In the genomic region with DNA sequence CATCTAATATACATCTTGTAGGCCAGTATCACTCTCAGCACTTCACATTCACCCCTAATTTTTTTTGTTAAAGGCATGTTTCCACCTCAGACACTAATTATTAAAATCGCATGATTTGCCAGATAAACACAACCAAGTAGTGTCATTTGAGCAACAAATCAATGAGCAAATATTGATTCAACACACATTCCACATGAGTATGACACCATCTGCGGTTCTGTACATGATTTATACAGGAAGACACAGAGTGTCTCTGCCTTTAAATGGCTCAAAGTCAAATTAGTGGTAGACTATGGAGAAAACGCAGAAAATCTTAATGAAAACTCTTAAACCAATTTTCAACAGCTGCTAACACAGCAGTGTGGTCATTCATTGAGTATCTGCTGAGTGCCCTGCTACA, we compare ENCODE assay signal across 22 cellular contexts.
DNase-seq lines count a peak whose midpoint lies in the region; ATAC-seq, FAIRE-seq and TF ChIP-seq lines count a peak whose summit lies in the region.
"Had no signal": no experiment of that assay in that cellular context is flagged by ENCODE, and none has a peak within 500 bp of the region (broad histone marks: within the 10 kb centered on the region; RNA-seq: fewer than 3 reads in every experiment).

No MANE protein-coding gene starts in this region.

- H3K79me2 ChIP-seq in DND-41 (ENCODE audit: insufficient read depth, low read length) (peaks cover 7% of the 10 kb centered on the region; the same call in 1 of the 2 replicates), HepG2 (ENCODE audit: insufficient read depth, low read length) (no peaks in the 10 kb centered on the region)

- in situ Hi-C loops in HepG2 (cut with HindIII; ENCODE audit: extremely low pct_ligation_motif_present, low pct_unique_long_range_greater_than_20kb), result no loop called here

- H3K4me1 ChIP-seq in DND-41 (ENCODE audit: insufficient read depth, low read length) (no peaks in the 10 kb centered on the region), RWPE2 (ENCODE audit: insufficient read depth, poor library complexity, severe bottlenecking) (peaks cover 10% of the 10 kb centered on the region), HepG2 (ENCODE audit: insufficient read depth, low read length) (no peaks in the 10 kb centered on the region), A673 (ENCODE audit: insufficient read depth, low read length, poor library complexity, severe bottlenecking) (no peaks in the 10 kb centered on the region)
- H3K4me1 ChIP-seq: HAP-1 had no signal

- DNase-seq in DND-41 (no peak), NCI-H2029 (lab: John Stamatoyannopoulos, UW) (peak; percentile 46), RWPE2 (ENCODE audit: low spot score) (no peak), HepG2 (ENCODE audit: low spot score) (no peak), DMS 273 treated with DMSO at 0.1 percent for 48 hours (lab: John Stamatoyannopoulos, UW) (no peak), A673 (ENCODE audit: low spot score) (no peak)
- no peak for DNase-seq in activated CD4-positive, alpha-beta T cell treated with anti-CD3 and anti-CD28 coated beads for 48 hours
- DNase-seq: CD4-positive, CD25-positive, alpha-beta regulatory T cell; EL; GF-D8; GM23248; IMR-90; NCI-H187 treated with DMSO at 0.1 percent for 48 hours; NCI-H226; NCI-H510A treated with DMSO at 0.1 percent for 48 hours; RPMI8226 had no signal

- no peak overlapping the region for H3K9ac ChIP-seq in DND-41 (ENCODE audit: low read depth, low read length)
- H3K9ac ChIP-seq in HepG2 (ENCODE audit: insufficient read depth, low read depth, low read length), result no peak overlapping the region
- H3K9ac ChIP-seq: GM23248, KMS-11 had no signal

- no peak for TF ChIP-seq RAD21 in HepG2 (CRISPR knock-in tag; IDR thresholded peaks at IDR 0.05)

- H3K4me3 ChIP-seq in DND-41 (ENCODE audit: low read depth in 1 of 2, low read length in 2 of 2) (no peak overlapping the region), RWPE2 (ENCODE audit: severe bottlenecking) (no peak overlapping the region), HepG2 (replicated peaks in 1 of 3; ENCODE audit: insufficient read depth in 1 of 3, low read depth in 2 of 3, low read length in 3 of 3) (no peak overlapping the region), A673 (ENCODE audit: low read depth, low read length, poor library complexity, severe bottlenecking) (no peak overlapping the region)
- H3K4me3 ChIP-seq: A549, GM23248, HAP-1 had no signal

- H4K20me1 ChIP-seq in DND-41 (ENCODE audit: insufficient read depth, low read length) (no peaks in the 10 kb centered on the region), HepG2 (ENCODE audit: insufficient read depth, low read length) (no peaks in the 10 kb centered on the region)

- H3K9me3 ChIP-seq in DND-41 (ENCODE audit: insufficient read depth, low read length, severe bottlenecking) (no peaks in the 10 kb centered on the region), RWPE2 (ENCODE audit: severe bottlenecking) (no peaks in the 10 kb centered on the region), HepG2 (ENCODE audit: low read length) (no peaks in the 10 kb centered on the region), A673 (ENCODE audit: low read depth, low read length, poor library complexity, severe bottlenecking) (no peaks in the 10 kb centered on the region)
- H3K9me3 ChIP-seq: A549, HAP-1 had no signal

- CTCF ChIA-PET in HepG2 (lab: Yijun Ruan, JAX; ENCODE audit: low intra/inter-chr PET ratio, low total read pairs) (no interaction called here), A673 (lab: Charles Lee) (no interaction called here)

- H3K27ac ChIP-seq in DND-41 (ENCODE audit: low read length) (peak overlapping the region; percentile 15; the same call in 1 of the 2 replicates), RWPE2 (ENCODE audit: poor library complexity, severe bottlenecking) (peak overlapping the region; percentile 4), HepG2 (ENCODE audit: extremely low read length, insufficient read depth, low read length) (no peak overlapping the region), A673 (ENCODE audit: low read depth, low read length, poor library complexity, severe bottlenecking) (no peak overlapping the region)
- H3K27ac ChIP-seq: GM23248, KMS-11 had no signal

- intact Hi-C loops in HepG2 (cut with micrococcal nuclease; ENCODE audit: unreplicated experiment) (no loop called here), A673 (cut with micrococcal nuclease; ENCODE audit: unreplicated experiment) (no loop called here)

- BruUV-seq in HepG2 (replicated peaks; lab: Mats Ljungman, UMichigan) (no TSS peak), A673 (replicated peaks; lab: Mats Ljungman, UMichigan) (no TSS peak)

- H3K27me3 ChIP-seq in DND-41 (ENCODE audit: insufficient read depth, low read length, poor library complexity), result no peaks in the 10 kb centered on the region
- H3K27me3 ChIP-seq in RWPE2 (ENCODE audit: insufficient read depth, poor library complexity, severe bottlenecking), result no peaks in the 10 kb centered on the region
- H3K27me3 ChIP-seq in HepG2 (ENCODE audit: control insufficient read depth in 1 of 2, insufficient read depth in 2 of 2, low read length in 2 of 2), result no peaks in the 10 kb centered on the region
- no peaks in the 10 kb centered on the region for H3K27me3 ChIP-seq in A673 (replicated peaks; ENCODE audit: insufficient read depth, low read depth, low read length, poor library complexity)

- H3K36me3 ChIP-seq in DND-41 (ENCODE audit: insufficient read depth, low read length) (peaks cover 3% of the 10 kb centered on the region), RWPE2 (ENCODE audit: low read depth) (no peaks in the 10 kb centered on the region), HepG2 (replicated peaks in 1 of 2; ENCODE audit: control insufficient read depth in 1 of 2, insufficient read depth in 2 of 2, low read length in 2 of 2) (no peaks in the 10 kb centered on the region), A673 (ENCODE audit: insufficient read depth, low read length, poor library complexity, severe bottlenecking) (no peaks in the 10 kb centered on the region)
- H3K36me3 ChIP-seq: HAP-1 had no signal

- TF ChIP-seq CTCF in DND-41 (IDR thresholded peaks at IDR 0.05; ENCODE audit: borderline replicate concordance, extremely low read depth, low read length, poor library complexity, severe bottlenecking), result no peak
- no peak for TF ChIP-seq CTCF in RWPE2 (IDR thresholded peaks at IDR 0.05; ENCODE audit: poor library complexity, severe bottlenecking)
- no peak for TF ChIP-seq CTCF in HepG2 (CRISPR knock-in tag; IDR thresholded peaks at IDR 0.05)
- no peak for TF ChIP-seq CTCF in A673 (conservative IDR thresholded peaks at IDR 0.05; ENCODE audit: low read depth, low read length)

- TF ChIP-seq EP300 in HepG2 (IDR thresholded peaks at IDR 0.05; ENCODE audit: low read depth in 2 of 2, low read length in 2 of 2), result no peak
- no peak for TF ChIP-seq EP300 in HepG2 (CRISPR knock-in tag; IDR thresholded peaks at IDR 0.05; ENCODE audit: borderline replicate concordance)

- FAIRE-seq in HepG2 (lab: Jason Lieb, UNC), result no peak
- FAIRE-seq: A549, HTR-8/SVneo had no signal

- TF ChIP-seq POLR2A in HepG2 (IDR thresholded peaks at IDR 0.05; ENCODE audit: insufficient read depth in 1 of 2, low read depth in 2 of 2, low read length in 2 of 2), result no peak

- no peak for ATAC-seq in DND-41 (ENCODE audit: insufficient read depth, low read depth)
- no peak for ATAC-seq in RWPE2 (ENCODE audit: low read depth)
- no peak for ATAC-seq in HepG2
- ATAC-seq in GM19397 (IDR thresholded peaks at IDR 0.05; ENCODE audit: unreplicated experiment), result no peak
- ATAC-seq: A549, SK-N-SH treated with all-trans-retinoic acid at 6 μM for 48 hours had no signal

- no peak overlapping the region for H2AFZ ChIP-seq in DND-41 (ENCODE audit: low read depth, low read length)
- no peak overlapping the region for H2AFZ ChIP-seq in HepG2 (ENCODE audit: low read length)
- H2AFZ ChIP-seq: GM23248 had no signal

- H3K4me2 ChIP-seq in DND-41 (ENCODE audit: insufficient read depth, low read length), result no peak overlapping the region
- H3K4me2 ChIP-seq in HepG2 (ENCODE audit: low read depth, low read length), result no peak overlapping the region
- H3K4me2 ChIP-seq: A549, KMS-11 had no signal

- 14% methylated on average over 3 of the region's 3 CpGs for WGBS in HepG2 (ENCODE audit: low lambda C conversion rate)

- POLR2A ChIA-PET in HepG2 (lab: Yijun Ruan, JAX) (no interaction called here), A673 (lab: Charles Lee; ENCODE audit: low non-redundant PET) (no interaction called here)

TF ChIP-seq in HepG2, 621 proteins besides CTCF, POLR2A, EP300 and RAD21:
- TF ChIP-seq ZFP37 (CRISPR knock-in tag; IDR thresholded peaks at IDR 0.05; ENCODE audit: borderline replicate concordance) (no peak), ZNF790 (CRISPR knock-in tag; IDR thresholded peaks at IDR 0.05; ENCODE audit: borderline replicate concordance) (no peak), KAT2B (IDR thresholded peaks at IDR 0.05; ENCODE audit: borderline replicate concordance, low read depth, low read length) (peak; percentile 55; the same call in 1 of the 2 replicates), TP53 (CRISPR knock-in tag; conservative IDR thresholded peaks at IDR 0.05) (no peak), PHF8 (CRISPR knock-in tag; IDR thresholded peaks at IDR 0.05) (no peak), RBAK (CRISPR knock-in tag; IDR thresholded peaks at IDR 0.05) (no peak)

Comparison
In these comparisons a context has a peak if more than half of its experiments do, and no peak if none do; other contexts are left out.
1. H3K27ac ChIP-seq: peak in DND-41 (single experiment) and RWPE2 (single experiment); none in HepG2 (single experiment) and A673 (single experiment).